17 cellular contexts compared by ENCODE assay signal in genomic region chr4:182884046-182884445, GRCh38. TPM values are rescaled to one million over a fixed set of nuclear protein-coding genes. Genes with fewer than 3 reads are reported as not detected.
A peak's percentile ranks its signal among the peaks of the same experiment; 100 is the strongest.
DNase-seq lines count a peak whose midpoint lies in the region; ATAC-seq, FAIRE-seq and TF ChIP-seq lines count a peak whose summit lies in the region.
"Had no signal": no experiment of that assay in that cellular context is flagged by ENCODE, and none has a peak within 500 bp of the region (broad histone marks: within the 10 kb centered on the region; RNA-seq: fewer than 3 reads in every experiment).

No MANE protein-coding gene starts in this region.

- TF ChIP-seq POLR2A in transverse colon (IDR thresholded peaks at IDR 0.05), result no peak

- H3K4me3 ChIP-seq in AG10803 (ENCODE audit: low read length) (no peak overlapping the region), fibroblast of the aortic adventitia (ENCODE audit: low read depth, low read length) (no peak overlapping the region), kidney (ENCODE audit: low read length in 2 of 2) (no peak overlapping the region), transverse colon (no peak overlapping the region)

- FAIRE-seq in endometrium (lab: Jason Lieb, UNC), result peak; percentile 94
- peak; percentile 62 for FAIRE-seq in kidney (lab: Jason Lieb, UNC)
- FAIRE-seq: D721Med, HTR-8/SVneo had no signal

- 87 to 97% methylated on average over 3 of the region's 3 CpGs for WGBS in transverse colon (ENCODE audit: low coverage in 1 of 2), 2 donors

- TF ChIP-seq EP300 in transverse colon (IDR thresholded peaks at IDR 0.05; ENCODE audit: low read depth), result no peak

- H3K4me1 ChIP-seq in kidney (ENCODE audit: control insufficient read depth in 1 of 2, insufficient read depth in 1 of 2, low read depth in 1 of 2, low read length in 2 of 2) (peaks cover 0 to 12% of the 10 kb centered on the region in 2 donors), transverse colon (no peaks in the 10 kb centered on the region)

- H3K9me3 ChIP-seq in kidney (ENCODE audit: control insufficient read depth in 1 of 2, low read length in 2 of 2) (peaks cover 0 to 4% of the 10 kb centered on the region in 2 donors), transverse colon (peaks cover 0 to 6% of the 10 kb centered on the region in 2 donors)

- peak; percentile 64 for DNase-seq in AG10803 (ENCODE audit: low read depth)
- peak; percentile 46 for DNase-seq in fibroblast of the aortic adventitia (ENCODE audit: low read depth)
- DNase-seq in kidney, result no peak
- DNase-seq in caudate nucleus (lab: John Stamatoyannopoulos, UW), result no peak
- DNase-seq in transverse colon, result no peak
- no peak for DNase-seq in DMS153 (lab: John Stamatoyannopoulos, UW)
- DNase-seq: ACHN; CD8-positive, alpha-beta T cell; COR-L47; DND-41; GF-D8; HCEC 1CT; HFFc6 had no signal

- H3K36me3 ChIP-seq in kidney (ENCODE audit: control insufficient read depth in 1 of 2, insufficient read depth in 2 of 2, low read length in 2 of 2), result no peaks in the 10 kb centered on the region
- H3K36me3 ChIP-seq in transverse colon, result peaks cover 0 to 19% (median 0%) of the 10 kb centered on the region in 4 donors

- H3K9ac ChIP-seq in kidney (ENCODE audit: low read length in 2 of 2), result no peak overlapping the region

- ATAC-seq in HG02970 (IDR thresholded peaks at IDR 0.05; ENCODE audit: low FRiP score, unreplicated experiment), result no peak
- ATAC-seq: CD8-positive, alpha-beta T cell had no signal

- TF ChIP-seq CTCF in AG10803 (conservative IDR thresholded peaks at IDR 0.05; ENCODE audit: low read length) (no peak), fibroblast of the aortic adventitia (IDR thresholded peaks at IDR 0.05; ENCODE audit: insufficient read depth, low read length) (no peak), kidney (IDR thresholded peaks at IDR 0.05; ENCODE audit: borderline replicate concordance, extremely low read depth, insufficient read depth) (no peak), transverse colon (IDR thresholded peaks at IDR 0.05) (no peak)

- no peaks in the 10 kb centered on the region for H3K27me3 ChIP-seq in transverse colon

- intact Hi-C loops in kidney (cut with DNase I) (no loop called here), transverse colon (cut with DNase I; ENCODE audit: low total_unique reads) (no loop called here)

- in situ Hi-C loops in transverse colon (cut with MboI; ENCODE audit: low pct_ligation_motif_present in 1 of 4, low pct_unique_long_range_greater_than_20kb in 1 of 4, low sequenced_read_pairs in 3 of 4), result no loop called here

- H3K27ac ChIP-seq in kidney (ENCODE audit: low read depth in 2 of 2, low read length in 2 of 2) (no peak overlapping the region), caudate nucleus (ENCODE audit: low read depth, low read length) (no peak overlapping the region), transverse colon (no peak overlapping the region)

RNA-seq across cellular contexts. Expression of gene DCTD, which starts 33.1 kb away (rescaled TPM):
- total RNA-seq in fibroblast of the aortic adventitia (ENCODE audit: low replicate concordance), result 91.2 and 111 TPM in 2 replicates
- 99.6 TPM for total RNA-seq in kidney
- 54.9 TPM for polyA plus RNA-seq in kidney (ENCODE audit: insufficient read depth, low read depth, low replicate concordance)
- 10 to 100 TPM in 3 of 4 donors, 1 to 10 TPM in 1; 3.4 to 35.9 (median 24.9) TPM for total RNA-seq in transverse colon

Comparison
In these comparisons a context has a peak if more than half of its experiments do, and no peak if none do; other contexts are left out.
1. DNase-seq: peak in AG10803 (single experiment) and fibroblast of the aortic adventitia (single experiment); none in kidney (single experiment), caudate nucleus (0 of 61), transverse colon (single experiment) and DMS153 (single experiment).